ENCODE assay signal across 1 cellular context in genomic region chr12:44162961-44163360, GRCh38.
TF ChIP-seq lines count a peak whose summit lies in the region.

No MANE protein-coding gene starts in this region.

TF ChIP-seq in SK-N-SH treated with all-trans-retinoic acid at 6 μM for 48 hours, 23 proteins besides CTCF, POLR2A, EP300 and RAD21 (continued from another document):
- no peak for TF ChIP-seq CSRNP3 (CRISPR knock-in tag; IDR thresholded peaks at IDR 0.05)
- no peak for TF ChIP-seq ZNF8 (CRISPR knock-in tag; IDR thresholded peaks at IDR 0.05)
